8 cellular contexts compared by ENCODE assay signal in the genomic region with DNA sequence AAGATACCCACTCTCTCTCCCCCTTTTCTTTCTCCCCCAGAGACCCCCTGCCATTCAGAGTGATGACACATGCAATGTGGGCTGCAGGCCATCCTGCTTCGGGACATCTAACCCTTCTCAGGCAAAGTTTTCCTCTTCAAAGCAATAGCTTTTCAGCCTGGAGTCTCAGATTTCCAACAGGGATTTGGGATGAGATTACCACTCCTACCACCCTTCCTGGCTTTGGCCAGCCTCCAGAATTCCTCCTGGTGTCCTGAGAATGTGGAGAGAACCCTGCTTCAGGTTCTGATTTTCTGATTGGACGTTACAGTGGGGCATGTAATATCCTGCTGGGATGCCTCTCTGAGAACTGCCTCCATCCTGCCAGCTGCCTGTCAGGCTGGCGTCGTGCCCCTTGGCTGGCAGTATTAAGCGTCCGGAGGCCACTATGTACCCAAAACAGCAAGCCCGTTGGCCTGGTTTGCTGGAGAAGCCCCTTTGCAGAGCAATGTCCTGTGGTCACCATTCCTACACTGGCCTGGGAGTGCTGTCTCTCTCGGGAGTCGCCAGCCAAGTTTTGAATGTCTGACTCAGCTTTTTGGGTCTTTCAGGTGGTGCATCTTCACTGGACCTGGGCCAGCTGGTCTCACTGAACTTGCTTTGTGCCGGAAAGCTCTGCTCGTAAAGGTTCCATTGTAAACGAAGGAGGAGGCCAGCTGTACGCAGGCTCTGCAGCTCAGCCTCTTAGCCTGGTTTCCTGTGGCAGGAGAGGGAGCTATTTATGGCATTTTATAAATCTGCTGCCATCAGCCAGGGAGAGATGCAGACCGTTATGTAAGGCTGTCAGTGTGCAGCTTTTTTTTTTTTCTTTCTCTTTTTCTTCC. TPM values are rescaled to one million over a fixed set of nuclear protein-coding genes. Genes with fewer than 3 reads are reported as not detected.
DNase-seq lines count a peak whose midpoint lies in the region; ATAC-seq and TF ChIP-seq lines count a peak whose summit lies in the region.

No MANE protein-coding gene starts in this region.

- intact Hi-C loops in CD14-positive monocyte (cut with micrococcal nuclease) (no loop called here), activated B cell treated with CpG ODN at 0.5 μM for 24 hours (cut with micrococcal nuclease) (no loop called here), Right ventricle myocardium superior (cut with DNase I) (no loop called here)

- ATAC-seq in GM21825 (IDR thresholded peaks at IDR 0.05; ENCODE audit: unreplicated experiment) (peak; percentile 57), activated B cell treated with CpG ODN at 0.5 μM for 24 hours (ENCODE audit: low read depth) (no peak), Right ventricle myocardium superior (ENCODE audit: poor library complexity) (peak; percentile 80), HG03378 (IDR thresholded peaks at IDR 0.05; ENCODE audit: unreplicated experiment) (no peak)

- H3K36me3 Mint-ChIP-seq in CD14-positive monocyte (peaks cover 3 to 4% of the 10 kb centered on the region in 2 donors), activated B cell treated with CpG ODN at 0.5 μM for 24 hours (ENCODE audit: low read depth) (peaks cover 9% of the 10 kb centered on the region)

- H3K4me3 Mint-ChIP-seq in CD14-positive monocyte, result peak overlapping the region; percentile 68 to 83
- peak overlapping the region; percentile 44 for H3K4me3 Mint-ChIP-seq in activated B cell treated with CpG ODN at 0.5 μM for 24 hours

- H3K27me3 Mint-ChIP-seq in CD14-positive monocyte (ENCODE audit: low read depth in 3 of 3) (no peaks in the 10 kb centered on the region), activated B cell treated with CpG ODN at 0.5 μM for 24 hours (no peaks in the 10 kb centered on the region)

- POLR2A ChIA-PET in activated B cell treated with CpG ODN at 0.5 μM for 24 hours (lab: Charles Lee), result interaction anchor here (0.7 to 2.0 kb wide), 7 partner anchors 8 to 147 kb away, joined by 3 to 13 read pairs (median 4); partner anchors contain the start of gene ULK4

- peaks cover 0 to 2% (median 0%) of the 10 kb centered on the region in 7 donors for H3K9me3 Mint-ChIP-seq in CD14-positive monocyte
- peaks cover 5% of the 10 kb centered on the region for H3K9me3 Mint-ChIP-seq in activated B cell treated with CpG ODN at 0.5 μM for 24 hours

- CTCF ChIA-PET in activated B cell treated with CpG ODN at 0.5 μM for 24 hours (lab: Charles Lee), result interaction anchor here (1.2 to 1.5 kb wide), 3 partner anchors 11 to 28 kb away, joined by 4 to 6 read pairs (median 4); no protein-coding TSS in a partner anchor

- peaks cover 63% of the 10 kb centered on the region for H3K4me1 Mint-ChIP-seq in CD14-positive monocyte
- peaks cover 86% of the 10 kb centered on the region for H3K4me1 Mint-ChIP-seq in activated B cell treated with CpG ODN at 0.5 μM for 24 hours

- no peak for TF ChIP-seq CTCF in CD14-positive monocyte (IDR thresholded peaks at IDR 0.05)
- TF ChIP-seq CTCF in activated B cell treated with CpG ODN at 0.5 μM for 24 hours (IDR thresholded peaks at IDR 0.05), result no peak

- no peak for DNase-seq in CD14-positive monocyte (ENCODE audit: low spot score)
- peak; percentile 90 for DNase-seq in NCI-H2029 treated with DMSO at 0.1 percent for 48 hours (lab: John Stamatoyannopoulos, UW)
- no peak for DNase-seq in activated B cell treated with CpG ODN at 0.5 μM for 24 hours
- peak; percentile 87 for DNase-seq in Right ventricle myocardium superior
- peak; percentile 91 for DNase-seq in pons (ENCODE audit: low spot score)
- no peak for DNase-seq in germinal center (ENCODE audit: low spot score)

- H3K27ac Mint-ChIP-seq in CD14-positive monocyte (peak overlapping the region; percentile 71 to 91 (median 83)), activated B cell treated with CpG ODN at 0.5 μM for 24 hours (peak overlapping the region; percentile 80)

RNA-seq across cellular contexts. Expression of gene TRAK1, which starts 19.2 kb away (rescaled TPM):
- polyA plus RNA-seq in CD14-positive monocyte, result 1 to 10 TPM; 6.6 to 7.0 TPM
- total RNA-seq in activated B cell treated with CpG ODN at 0.5 μM for 24 hours (54.5 and 58.4 TPM in 2 replicates), Right ventricle myocardium superior (273 TPM)

Comparison
In these comparisons a context has a peak if more than half of its experiments do, and no peak if none do; other contexts are left out.
1. DNase-seq: peak in NCI-H2029 treated with DMSO at 0.1 percent for 48 hours (single experiment), Right ventricle myocardium superior (single experiment) and pons (single experiment); none in CD14-positive monocyte (single experiment), activated B cell treated with CpG ODN at 0.5 μM for 24 hours (single experiment) and germinal center (single experiment).
2. ATAC-seq: peak in GM21825 (single experiment) and Right ventricle myocardium superior (single experiment); none in activated B cell treated with CpG ODN at 0.5 μM for 24 hours (single experiment) and HG03378 (single experiment).